In the genomic region with DNA sequence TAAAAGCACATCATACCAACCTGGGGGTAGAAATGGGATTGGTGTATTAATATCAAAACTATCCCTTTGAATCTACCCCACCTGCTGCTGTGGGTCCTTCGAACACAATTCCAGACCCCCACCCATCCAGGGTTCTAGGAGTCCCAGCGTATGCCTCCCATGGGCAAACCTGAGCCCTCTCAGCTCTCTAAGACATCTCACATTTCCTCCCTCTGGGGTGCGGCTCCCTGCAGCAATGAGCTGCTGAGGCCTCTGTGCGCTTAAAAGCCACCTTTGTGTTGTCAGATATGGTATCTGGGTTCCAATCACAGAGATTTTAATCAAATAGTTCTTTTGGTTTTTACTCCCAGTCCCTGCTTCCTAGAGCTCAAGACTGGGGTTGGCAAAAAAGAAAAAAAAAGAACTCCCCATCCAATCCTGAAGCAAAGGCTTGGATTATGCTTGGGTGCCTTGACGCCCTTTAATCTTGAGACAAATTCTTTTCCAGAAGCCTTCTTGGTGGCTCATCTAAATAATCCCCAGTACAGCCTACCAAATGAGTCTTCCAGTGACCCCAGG, we compare ENCODE assay signal across 22 cellular contexts. TPM values are rescaled to one million over a fixed set of nuclear protein-coding genes. Genes with fewer than 3 reads are reported as not detected.
DNase-seq lines count a peak whose midpoint lies in the region; ATAC-seq and TF ChIP-seq lines count a peak whose summit lies in the region.
"Had no signal": no experiment of that assay in that cellular context is flagged by ENCODE, and none has a peak within 500 bp of the region (broad histone marks: within the 10 kb centered on the region; RNA-seq: fewer than 3 reads in every experiment).

No MANE protein-coding gene starts in this region.

- DNase-seq in ELF-1 (ENCODE audit: low read depth, low spot score) (peak; percentile 63), endodermal cell (peak; percentile 79), trophoblast cell (peak in 1 of 2 donors; percentile 51), gastrocnemius medialis (no peak)
- DNase-seq: activated CD4-positive, alpha-beta memory T cell treated with anti-CD3 and anti-CD28 coated beads for 36 hours; aorta; caudate nucleus; mammary epithelial cell; NCI-H1048; NCI-H187 treated with DMSO at 0.1 percent for 48 hours; NCI-H2227 treated with DMSO at 0.1 percent for 48 hours; NCI-H82; occipital lobe; Right ventricle myocardium superior; T-helper 9 cell; uterus had no signal

- peak overlapping the region; percentile 87 for H4K91ac ChIP-seq in trophoblast cell (ENCODE audit: low read depth, low read length)

- H3K4ac ChIP-seq in trophoblast cell (ENCODE audit: low read depth, low read length) = peak overlapping the region; percentile 15

- no peak for TF ChIP-seq CTCF in endodermal cell (conservative IDR thresholded peaks at IDR 0.05)
- no peak for TF ChIP-seq CTCF in gastrocnemius medialis (IDR thresholded peaks at IDR 0.05 in 4 of 5, conservative IDR thresholded peaks at IDR 0.05 in 1 of 5)

- 65 to 78% methylated on average over 3 to 5 of the region's 5 CpGs for WGBS in endodermal cell (ENCODE audit: insufficient coverage in 1 of 2, insufficient read length in 1 of 2), 2 experiments
- WGBS in trophoblast cell (ENCODE audit: extremely low coverage, insufficient coverage, insufficient read length) = no CpG with 5 or more reads among the region's 5 CpGs

- H3K27ac ChIP-seq in HUES6 (ENCODE audit: low read depth, low read length) (peak overlapping the region; percentile 9; the same call in 1 of the 2 replicates), endodermal cell (ENCODE audit: low read depth, low read length) (no peak overlapping the region), trophoblast cell (ENCODE audit: low read depth, low read length) (peak overlapping the region; percentile 96), gastrocnemius medialis (no peak overlapping the region)
- H3K27ac ChIP-seq: suprapubic skin, uterus had no signal

- H3K27me3 ChIP-seq in HUES6 (ENCODE audit: control insufficient read depth, insufficient read depth, low read length) (no peaks in the 10 kb centered on the region), endodermal cell (ENCODE audit: control insufficient read depth, insufficient read depth, low read length, poor library complexity, severe bottlenecking) (no peaks in the 10 kb centered on the region), trophoblast cell (ENCODE audit: insufficient read depth, low read length) (no peaks in the 10 kb centered on the region), gastrocnemius medialis (no peaks in the 10 kb centered on the region)
- H3K27me3 ChIP-seq: suprapubic skin, uterus had no signal

- H3K79me1 ChIP-seq in trophoblast cell (ENCODE audit: low read length) = peaks cover 21% of the 10 kb centered on the region

- H3K27ac Mint-ChIP-seq in endodermal cell = peak overlapping the region; percentile 44
- H3K27ac Mint-ChIP-seq: activated CD4-positive, alpha-beta memory T cell treated with anti-CD3 and anti-CD28 coated beads for 36 hours; activated naive CD8-positive, alpha-beta T cell had no signal

- H3K4me1 Mint-ChIP-seq in endodermal cell = peaks cover 39% of the 10 kb centered on the region

- peak overlapping the region; percentile 0 for H3K4me3 Mint-ChIP-seq in endodermal cell
- H3K4me3 Mint-ChIP-seq: activated CD4-positive, alpha-beta memory T cell treated with anti-CD3 and anti-CD28 coated beads for 36 hours; activated naive CD8-positive, alpha-beta T cell had no signal

- H3K4me2 ChIP-seq in trophoblast cell (ENCODE audit: low read length) = peak overlapping the region; percentile 33
- H3K4me2 ChIP-seq: smooth muscle cell had no signal

- H4K8ac ChIP-seq in trophoblast cell (ENCODE audit: low read depth, low read length) = peak overlapping the region; percentile 66

- H2AK5ac ChIP-seq in trophoblast cell (ENCODE audit: low read length) = peak overlapping the region; percentile 24

- ATAC-seq in GM21390 (IDR thresholded peaks at IDR 0.05; ENCODE audit: unreplicated experiment) = no peak
- no peak for ATAC-seq in GM21619 (IDR thresholded peaks at IDR 0.05; ENCODE audit: unreplicated experiment)
- no peak for ATAC-seq in gastrocnemius medialis

- H3K36me3 ChIP-seq in HUES6 (ENCODE audit: control insufficient read depth, insufficient read depth, low read length) (no peaks in the 10 kb centered on the region), endodermal cell (ENCODE audit: control insufficient read depth, insufficient read depth, low read length) (no peaks in the 10 kb centered on the region), trophoblast cell (ENCODE audit: control insufficient read depth in 1 of 2, insufficient read depth in 2 of 2, low read length in 2 of 2) (no peaks in the 10 kb centered on the region), gastrocnemius medialis (no peaks in the 10 kb centered on the region)
- H3K36me3 ChIP-seq: suprapubic skin, uterus had no signal

- peak overlapping the region; percentile 84 for H2BK12ac ChIP-seq in trophoblast cell (ENCODE audit: low read length)

- peak overlapping the region; percentile 39 for H3K14ac ChIP-seq in trophoblast cell (ENCODE audit: low read length)

- H2AFZ ChIP-seq in trophoblast cell (ENCODE audit: insufficient read depth, low read length, poor library complexity) = peak overlapping the region; percentile 47

- H3K9me3 ChIP-seq in HUES6 (ENCODE audit: control insufficient read depth, insufficient read depth, low read depth, low read length) (no peaks in the 10 kb centered on the region), endodermal cell (ENCODE audit: control insufficient read depth, low read length) (no peaks in the 10 kb centered on the region), trophoblast cell (ENCODE audit: insufficient read depth, low read depth, low read length) (no peaks in the 10 kb centered on the region), gastrocnemius medialis (no peaks in the 10 kb centered on the region)
- H3K9me3 ChIP-seq: suprapubic skin, uterus had no signal

- peaks cover 2% of the 10 kb centered on the region for H3K79me2 ChIP-seq in trophoblast cell (ENCODE audit: control insufficient read depth, insufficient read depth, low read length, poor library complexity)

- H3K9me3 Mint-ChIP-seq in endodermal cell = no peaks in the 10 kb centered on the region
- H3K9me3 Mint-ChIP-seq: activated CD4-positive, alpha-beta memory T cell treated with anti-CD3 and anti-CD28 coated beads for 36 hours had no signal

- peak overlapping the region; percentile 40 for H2BK120ac ChIP-seq in trophoblast cell (ENCODE audit: insufficient read depth, low read length, poor library complexity)

- no peaks in the 10 kb centered on the region for H3K27me3 Mint-ChIP-seq in endodermal cell (ENCODE audit: insufficient read depth)
- H3K27me3 Mint-ChIP-seq: activated naive CD8-positive, alpha-beta T cell had no signal

- H3K18ac ChIP-seq in trophoblast cell (ENCODE audit: low read length) = no peak overlapping the region

- peaks cover 43% of the 10 kb centered on the region for H3K4me1 ChIP-seq in HUES6 (ENCODE audit: control insufficient read depth, insufficient read depth, low read length)
- H3K4me1 ChIP-seq in endodermal cell (ENCODE audit: control insufficient read depth, insufficient read depth, low read length) = peaks cover 5% of the 10 kb centered on the region
- H3K4me1 ChIP-seq in trophoblast cell (ENCODE audit: control insufficient read depth in 1 of 2, insufficient read depth in 2 of 2, low read length in 2 of 2) = peaks cover 20 to 28% of the 10 kb centered on the region in 2 experiments
- peaks cover 7 to 11% of the 10 kb centered on the region in 2 donors for H3K4me1 ChIP-seq in gastrocnemius medialis

- H3K23ac ChIP-seq in trophoblast cell (ENCODE audit: low read length) = no peak overlapping the region

- in situ Hi-C loops in gastrocnemius medialis (cut with MboI; ENCODE audit: low sequenced_read_pairs in 4 of 4) = no loop called here

- peak overlapping the region; percentile 88 for H2BK5ac ChIP-seq in trophoblast cell (ENCODE audit: low read depth, low read length, poor library complexity)

- no peak for TF ChIP-seq POLR2A in gastrocnemius medialis (IDR thresholded peaks at IDR 0.05)

- H3K4me3 ChIP-seq in HUES6 (ENCODE audit: low read depth, low read length) (no peak overlapping the region), endodermal cell (ENCODE audit: low read length) (no peak overlapping the region), trophoblast cell (ENCODE audit: low read depth, low read length) (no peak overlapping the region), gastrocnemius medialis (no peak overlapping the region)
- H3K4me3 ChIP-seq: smooth muscle cell, suprapubic skin, uterus had no signal

- H4K12ac ChIP-seq in trophoblast cell (ENCODE audit: low read depth, low read length) = no peak overlapping the region

- no peaks in the 10 kb centered on the region for H3K36me3 Mint-ChIP-seq in endodermal cell (ENCODE audit: low read depth)
- H3K36me3 Mint-ChIP-seq: activated CD4-positive, alpha-beta memory T cell treated with anti-CD3 and anti-CD28 coated beads for 36 hours; activated naive CD8-positive, alpha-beta T cell had no signal

- intact Hi-C loops in gastrocnemius medialis (cut with DNase I; ENCODE audit: low total_unique reads) = no loop called here

- H3K9ac ChIP-seq in HUES6 (ENCODE audit: low read length) (no peak overlapping the region), endodermal cell (ENCODE audit: extremely low read depth, low read length, poor library complexity, severe bottlenecking) (no peak overlapping the region), trophoblast cell (ENCODE audit: low read length) (no peak overlapping the region)

RNA-seq across cellular contexts. Expression of a gene that starts 37.5 kb away (rescaled TPM):
- 10 to 100 TPM; 11.7 to 22.3 TPM for total RNA-seq in endodermal cell
- polyA plus RNA-seq in endodermal cell (2013, experiment 1 of 2) = 7.1 TPM
- 7.7 TPM for polyA plus RNA-seq in endodermal cell (2013, experiment 2 of 2)
- 26.0 and 26.1 TPM in 2 replicates for polyA plus RNA-seq in trophoblast cell (2013)
- 10 to 100 TPM in 1 of 4 donors, 1 to 10 TPM in 3; 4.8 to 18.5 (median 9.2) TPM for total RNA-seq in gastrocnemius medialis

Comparison
In these comparisons a context has a peak if more than half of its experiments do, and no peak if none do; other contexts are left out.
1. DNase-seq: peak in ELF-1 (single experiment) and endodermal cell (single experiment); none in gastrocnemius medialis (0 of 2).
2. H3K27ac ChIP-seq: peak in HUES6 (single experiment) and trophoblast cell (single experiment); none in endodermal cell (single experiment) and gastrocnemius medialis (0 of 4).